Comparison of ENCODE assay signal across 15 cellular contexts in genomic region chr7:93575555-93576397, GRCh38. TPM values are rescaled to one million over a fixed set of nuclear protein-coding genes. Genes with fewer than 3 reads are reported as not detected.
DNase-seq lines count a peak whose midpoint lies in the region; ATAC-seq, FAIRE-seq and TF ChIP-seq lines count a peak whose summit lies in the region.
"Had no signal": no experiment of that assay in that cellular context is flagged by ENCODE, and none has a peak within 500 bp of the region (broad histone marks: within the 10 kb centered on the region; RNA-seq: fewer than 3 reads in every experiment).

No MANE protein-coding gene starts in this region.

- H3K79me1 ChIP-seq in trophoblast cell (ENCODE audit: low read length), result peaks cover 2% of the 10 kb centered on the region

- H2BK12ac ChIP-seq in trophoblast cell (ENCODE audit: low read length), result peak overlapping the region; percentile 51

- H2AFZ ChIP-seq in hepatocyte (no peak overlapping the region), trophoblast cell (ENCODE audit: insufficient read depth, low read length, poor library complexity) (peak overlapping the region; percentile 32)

- peak overlapping the region; percentile 25 for H4K91ac ChIP-seq in trophoblast cell (ENCODE audit: low read depth, low read length)

- H3K27ac ChIP-seq in hepatocyte (no peak overlapping the region), trophoblast cell (ENCODE audit: low read depth, low read length) (no peak overlapping the region)

- peak overlapping the region; percentile 38 for H3K14ac ChIP-seq in trophoblast cell (ENCODE audit: low read length)

- TF ChIP-seq CTCF in hepatocyte (IDR thresholded peaks at IDR 0.05; ENCODE audit: poor library complexity), result no peak

- ATAC-seq in GM21619 (IDR thresholded peaks at IDR 0.05; ENCODE audit: unreplicated experiment) (no peak), HG03565 (IDR thresholded peaks at IDR 0.05; ENCODE audit: unreplicated experiment) (no peak)
- ATAC-seq: T-cell had no signal

- no peaks in the 10 kb centered on the region for H4K20me1 ChIP-seq in hepatocyte (ENCODE audit: insufficient read depth, poor library complexity, severe bottlenecking)

- peak overlapping the region; percentile 59 for H2BK120ac ChIP-seq in trophoblast cell (ENCODE audit: insufficient read depth, low read length, poor library complexity)

- DNase-seq in D341Med (ENCODE audit: low spot score), result peak; percentile 31
- DNase-seq in NCI-H69 (lab: John Stamatoyannopoulos, UW), result peak; percentile 23
- no peak for DNase-seq in hepatocyte (ENCODE audit: low spot score)
- DNase-seq in trophoblast cell, result peak; percentile 31 to 63
- DNase-seq in NAMALWA (ENCODE audit: low spot score), result no peak
- DNase-seq in GM12892 (ENCODE audit: insufficient read length), result no peak
- DNase-seq: activated CD4-positive, alpha-beta T cell treated with anti-CD3 and anti-CD28 coated beads, Interleukin-2, amount 50 U/mL, for 4 hours; CD4-positive, alpha-beta memory T cell; NCI-H526 treated with DMSO at 0.1 percent for 48 hours; T-cell had no signal

- no peak for FAIRE-seq in GM12892 (lab: Jason Lieb, UNC)
- FAIRE-seq: GM18507 had no signal

- peak overlapping the region; percentile 89 for H3K4me2 ChIP-seq in hepatocyte
- peak overlapping the region; percentile 78 for H3K4me2 ChIP-seq in trophoblast cell (ENCODE audit: low read length)

- H2AK5ac ChIP-seq in trophoblast cell (ENCODE audit: low read length), result no peak overlapping the region

- no peak overlapping the region for H2BK5ac ChIP-seq in trophoblast cell (ENCODE audit: low read depth, low read length, poor library complexity)

- H3K4me3 ChIP-seq in hepatocyte, result no peak overlapping the region
- H3K4me3 ChIP-seq in trophoblast cell (ENCODE audit: low read depth, low read length), result peak overlapping the region; percentile 16

- 7% methylated on average over 21 of the region's 21 CpGs for WGBS in hepatocyte (ENCODE audit: low lambda C conversion rate, missing lambda C conversion rate)
- WGBS in trophoblast cell (ENCODE audit: extremely low coverage, insufficient coverage, insufficient read length), result no CpG with 5 or more reads among the region's 21 CpGs

- H3K9me3 ChIP-seq in hepatocyte (ENCODE audit: low read depth), result no peaks in the 10 kb centered on the region
- no peaks in the 10 kb centered on the region for H3K9me3 ChIP-seq in trophoblast cell (ENCODE audit: insufficient read depth, low read depth, low read length)

- H3K4ac ChIP-seq in trophoblast cell (ENCODE audit: low read depth, low read length), result no peak overlapping the region

- H3K9me2 ChIP-seq in hepatocyte (replicated peaks; ENCODE audit: insufficient read depth), result no peaks in the 10 kb centered on the region

- H3K9ac ChIP-seq in trophoblast cell (ENCODE audit: low read length), result no peak overlapping the region

- no peak overlapping the region for H3K23ac ChIP-seq in trophoblast cell (ENCODE audit: low read length)

- H4K12ac ChIP-seq in trophoblast cell (ENCODE audit: low read depth, low read length), result no peak overlapping the region

- peak overlapping the region; percentile 70 for H3K18ac ChIP-seq in trophoblast cell (ENCODE audit: low read length)

- H3K4me1 ChIP-seq in hepatocyte (ENCODE audit: insufficient read depth) (peaks cover 11% of the 10 kb centered on the region), trophoblast cell (ENCODE audit: control insufficient read depth in 1 of 2, insufficient read depth in 2 of 2, low read length in 2 of 2) (peaks cover 14 to 15% of the 10 kb centered on the region in 2 experiments)

- no peak for TF ChIP-seq POLR2A in GM12892 (IDR thresholded peaks at IDR 0.05; ENCODE audit: low read depth, low read length)

- no peaks in the 10 kb centered on the region for H3K36me3 ChIP-seq in hepatocyte (replicated peaks; ENCODE audit: insufficient read depth, low read depth)
- no peaks in the 10 kb centered on the region for H3K36me3 ChIP-seq in trophoblast cell (ENCODE audit: control insufficient read depth in 1 of 2, insufficient read depth in 2 of 2, low read length in 2 of 2)

- H4K8ac ChIP-seq in trophoblast cell (ENCODE audit: low read depth, low read length), result peak overlapping the region; percentile 26

- H3K79me2 ChIP-seq in hepatocyte (no peaks in the 10 kb centered on the region), trophoblast cell (ENCODE audit: control insufficient read depth, insufficient read depth, low read length, poor library complexity) (no peaks in the 10 kb centered on the region)

- H3K27me3 ChIP-seq in hepatocyte (peaks cover 75% of the 10 kb centered on the region), trophoblast cell (ENCODE audit: insufficient read depth, low read length) (peaks cover 5% of the 10 kb centered on the region)

RNA-seq across cellular contexts. Expression of gene CALCR, which starts 1.3 kb away (rescaled TPM):
- 0.07 and 0.12 TPM in 2 replicates for total RNA-seq in hepatocyte
- polyA plus RNA-seq in hepatocyte, result not detected in 2 replicates
- polyA plus RNA-seq in trophoblast cell (2013), result 2.9 and 3.2 TPM in 2 replicates
- polyA plus RNA-seq in GM12892 (2012; ENCODE audit: missing spikeins), result not detected
- total RNA-seq: CD4-positive, alpha-beta memory T cell; MCF 10A; pulmonary artery endothelial cell; T-cell had no signal
- polyA plus RNA-seq: CD4-positive, alpha-beta memory T cell had no signal

Comparison
In these comparisons a context has a peak if more than half of its experiments do, and no peak if none do; other contexts are left out.
1. DNase-seq: peak in D341Med (single experiment), NCI-H69 (single experiment) and trophoblast cell (2 of 2); none in hepatocyte (single experiment), NAMALWA (single experiment) and GM12892 (single experiment).